1 cellular context compared by ENCODE assay signal in genomic region chr19:21699197-21699596, GRCh38.
TF ChIP-seq lines count a peak whose summit lies in the region.

No MANE protein-coding gene starts in this region.

TF ChIP-seq in H1, 55 proteins besides CTCF, POLR2A, EP300 and RAD21 (continued from another document):
- TF ChIP-seq, protein P1, sequence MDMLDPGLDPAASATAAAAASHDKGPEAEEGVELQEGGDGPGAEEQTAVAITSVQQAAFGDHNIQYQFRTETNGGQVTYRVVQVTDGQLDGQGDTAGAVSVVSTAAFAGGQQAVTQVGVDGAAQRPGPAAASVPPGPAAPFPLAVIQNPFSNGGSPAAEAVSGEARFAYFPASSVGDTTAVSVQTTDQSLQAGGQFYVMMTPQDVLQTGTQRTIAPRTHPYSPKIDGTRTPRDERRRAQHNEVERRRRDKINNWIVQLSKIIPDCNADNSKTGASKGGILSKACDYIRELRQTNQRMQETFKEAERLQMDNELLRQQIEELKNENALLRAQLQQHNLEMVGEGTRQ (IDR thresholded peaks at IDR 0.05; ENCODE audit: low read length) = peak; percentile 76
- TF ChIP-seq YY1 (IDR thresholded peaks at IDR 0.05; ENCODE audit: low read depth, low read length) (peak; percentile 72; the same call in 1 of the 2 replicates), SIN3A (conservative IDR thresholded peaks at IDR 0.05 in 1 of 2, IDR thresholded peaks at IDR 0.05 in 1 of 2; ENCODE audit: low read depth in 1 of 2, low read length in 2 of 2) (peak; percentile 84 to 92; a peak in 3 of 4 replicates), EGR1 (IDR thresholded peaks at IDR 0.05; ENCODE audit: borderline replicate concordance, low read depth, low read length) (peak; percentile 52; the same call in 1 of the 2 replicates), POU5F1 (IDR thresholded peaks at IDR 0.05; ENCODE audit: low read depth, low read length) (peak; percentile 73; the same call in 1 of the 2 replicates), FOSL1 (IDR thresholded peaks at IDR 0.05; ENCODE audit: insufficient read depth, low read depth, low read length) (no peak), KDM4A (IDR thresholded peaks at IDR 0.05; ENCODE audit: low read depth, low read length, severe bottlenecking) (no peak)
TF ChIP-seq in H1: peak in this region for 7.
